In the genomic region with DNA sequence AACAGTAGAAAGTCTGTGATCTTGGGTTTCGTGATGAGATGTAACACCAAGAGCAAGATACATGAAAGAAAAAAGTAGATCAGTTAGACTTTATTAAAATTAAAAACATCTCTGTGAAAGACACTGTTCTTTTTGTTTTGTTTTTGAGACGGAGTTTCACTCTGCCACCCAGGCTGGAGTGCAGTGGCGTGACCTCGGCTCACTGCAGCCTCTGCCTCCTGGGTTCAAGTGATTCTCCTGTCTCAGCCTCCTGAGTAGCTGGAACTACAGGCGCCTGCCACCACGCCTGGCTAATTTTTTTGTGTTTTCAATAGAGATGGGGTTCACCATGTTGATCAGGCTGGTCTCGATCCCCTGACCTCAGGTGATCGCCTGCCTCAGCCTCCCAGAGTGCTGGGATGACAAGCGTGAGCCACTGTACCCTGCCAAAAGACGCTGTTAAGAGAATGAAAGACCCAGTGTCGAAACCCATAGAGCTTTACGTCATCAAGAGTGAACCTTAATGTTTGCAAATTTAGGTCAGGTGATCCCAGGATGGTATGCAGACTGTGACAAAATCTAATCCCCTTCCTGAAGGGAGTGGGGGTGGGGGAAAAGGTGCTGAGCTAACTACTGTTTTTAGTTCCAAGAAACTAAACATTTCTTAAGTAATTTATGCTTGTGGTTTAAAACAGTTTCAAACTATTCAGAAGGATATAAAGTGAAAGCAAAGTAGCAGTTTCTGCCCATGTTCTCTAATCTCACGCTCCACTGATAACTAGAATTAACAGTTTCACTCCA, we compare ENCODE assay signal across 1 cellular context.
TF ChIP-seq lines count a peak whose summit lies in the region.

No MANE protein-coding gene starts in this region.

TF ChIP-seq in GM12878, 131 proteins besides CTCF, POLR2A, EP300 and RAD21 (continued from another document and continues in another):
- TF ChIP-seq, protein P1, sequence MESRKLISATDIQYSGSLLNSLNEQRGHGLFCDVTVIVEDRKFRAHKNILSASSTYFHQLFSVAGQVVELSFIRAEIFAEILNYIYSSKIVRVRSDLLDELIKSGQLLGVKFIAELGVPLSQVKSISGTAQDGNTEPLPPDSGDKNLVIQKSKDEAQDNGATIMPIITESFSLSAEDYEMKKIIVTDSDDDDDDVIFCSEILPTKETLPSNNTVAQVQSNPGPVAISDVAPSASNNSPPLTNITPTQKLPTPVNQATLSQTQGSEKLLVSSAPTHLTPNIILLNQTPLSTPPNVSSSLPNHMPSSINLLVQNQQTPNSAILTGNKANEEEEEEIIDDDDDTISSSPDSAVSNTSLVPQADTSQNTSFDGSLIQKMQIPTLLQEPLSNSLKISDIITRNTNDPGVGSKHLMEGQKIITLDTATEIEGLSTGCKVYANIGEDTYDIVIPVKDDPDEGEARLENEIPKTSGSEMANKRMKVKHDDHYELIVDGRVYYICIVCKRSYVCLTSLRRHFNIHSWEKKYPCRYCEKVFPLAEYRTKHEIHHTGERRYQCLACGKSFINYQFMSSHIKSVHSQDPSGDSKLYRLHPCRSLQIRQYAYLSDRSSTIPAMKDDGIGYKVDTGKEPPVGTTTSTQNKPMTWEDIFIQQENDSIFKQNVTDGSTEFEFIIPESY (IDR thresholded peaks at IDR 0.05), result no peak
- TF ChIP-seq RB1 (IDR thresholded peaks at IDR 0.05; ENCODE audit: borderline replicate concordance), result no peak
- TF ChIP-seq, protein P2, sequence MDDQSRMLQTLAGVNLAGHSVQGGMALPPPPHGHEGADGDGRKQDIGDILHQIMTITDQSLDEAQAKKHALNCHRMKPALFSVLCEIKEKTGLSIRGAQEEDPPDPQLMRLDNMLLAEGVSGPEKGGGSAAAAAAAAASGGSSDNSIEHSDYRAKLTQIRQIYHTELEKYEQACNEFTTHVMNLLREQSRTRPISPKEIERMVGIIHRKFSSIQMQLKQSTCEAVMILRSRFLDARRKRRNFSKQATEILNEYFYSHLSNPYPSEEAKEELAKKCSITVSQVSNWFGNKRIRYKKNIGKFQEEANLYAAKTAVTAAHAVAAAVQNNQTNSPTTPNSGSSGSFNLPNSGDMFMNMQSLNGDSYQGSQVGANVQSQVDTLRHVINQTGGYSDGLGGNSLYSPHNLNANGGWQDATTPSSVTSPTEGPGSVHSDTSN (IDR thresholded peaks at IDR 0.05; ENCODE audit: insufficient replicate concordance, low read depth, low read length), result no peak
- no peak for TF ChIP-seq ZBED1 (IDR thresholded peaks at IDR 0.05; ENCODE audit: borderline replicate concordance)
- TF ChIP-seq, protein P3, sequence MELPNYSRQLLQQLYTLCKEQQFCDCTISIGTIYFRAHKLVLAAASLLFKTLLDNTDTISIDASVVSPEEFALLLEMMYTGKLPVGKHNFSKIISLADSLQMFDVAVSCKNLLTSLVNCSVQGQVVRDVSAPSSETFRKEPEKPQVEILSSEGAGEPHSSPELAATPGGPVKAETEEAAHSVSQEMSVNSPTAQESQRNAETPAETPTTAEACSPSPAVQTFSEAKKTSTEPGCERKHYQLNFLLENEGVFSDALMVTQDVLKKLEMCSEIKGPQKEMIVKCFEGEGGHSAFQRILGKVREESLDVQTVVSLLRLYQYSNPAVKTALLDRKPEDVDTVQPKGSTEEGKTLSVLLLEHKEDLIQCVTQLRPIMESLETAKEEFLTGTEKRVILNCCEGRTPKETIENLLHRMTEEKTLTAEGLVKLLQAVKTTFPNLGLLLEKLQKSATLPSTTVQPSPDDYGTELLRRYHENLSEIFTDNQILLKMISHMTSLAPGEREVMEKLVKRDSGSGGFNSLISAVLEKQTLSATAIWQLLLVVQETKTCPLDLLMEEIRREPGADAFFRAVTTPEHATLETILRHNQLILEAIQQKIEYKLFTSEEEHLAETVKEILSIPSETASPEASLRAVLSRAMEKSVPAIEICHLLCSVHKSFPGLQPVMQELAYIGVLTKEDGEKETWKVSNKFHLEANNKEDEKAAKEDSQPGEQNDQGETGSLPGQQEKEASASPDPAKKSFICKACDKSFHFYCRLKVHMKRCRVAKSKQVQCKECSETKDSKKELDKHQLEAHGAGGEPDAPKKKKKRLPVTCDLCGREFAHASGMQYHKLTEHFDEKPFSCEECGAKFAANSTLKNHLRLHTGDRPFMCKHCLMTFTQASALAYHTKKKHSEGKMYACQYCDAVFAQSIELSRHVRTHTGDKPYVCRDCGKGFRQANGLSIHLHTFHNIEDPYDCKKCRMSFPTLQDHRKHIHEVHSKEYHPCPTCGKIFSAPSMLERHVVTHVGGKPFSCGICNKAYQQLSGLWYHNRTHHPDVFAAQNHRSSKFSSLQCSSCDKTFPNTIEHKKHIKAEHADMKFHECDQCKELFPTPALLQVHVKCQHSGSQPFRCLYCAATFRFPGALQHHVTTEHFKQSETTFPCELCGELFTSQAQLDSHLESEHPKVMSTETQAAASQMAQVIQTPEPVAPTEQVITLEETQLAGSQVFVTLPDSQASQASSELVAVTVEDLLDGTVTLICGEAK (IDR thresholded peaks at IDR 0.05; ENCODE audit: borderline replicate concordance), result peak; percentile 9; the same call in 1 of the 2 replicates
- no peak for TF ChIP-seq STAT3 (IDR thresholded peaks at IDR 0.05; ENCODE audit: low read depth, low read length)
- no peak for TF ChIP-seq ESRRA (IDR thresholded peaks at IDR 0.05; ENCODE audit: low read length)
- no peak for TF ChIP-seq BCL3 (IDR thresholded peaks at IDR 0.05; ENCODE audit: borderline replicate concordance, insufficient read depth, low read depth, low read length, poor library complexity, severe bottlenecking)
- no peak for TF ChIP-seq HCFC1 (IDR thresholded peaks at IDR 0.05; ENCODE audit: low read length)
- TF ChIP-seq DPF2 (IDR thresholded peaks at IDR 0.05), result peak; percentile 64; the same call in 1 of the 2 replicates
- peak; percentile 25 for TF ChIP-seq KLF5 (IDR thresholded peaks at IDR 0.05; ENCODE audit: partially characterized antibody)
- peak; percentile 88 to 91; a peak in 3 of 4 replicates for TF ChIP-seq IKZF2 (IDR thresholded peaks at IDR 0.05)
- TF ChIP-seq BACH1 (IDR thresholded peaks at IDR 0.05; ENCODE audit: borderline replicate concordance), result peak; percentile 45; the same call in 1 of the 2 replicates
- no peak for TF ChIP-seq ZNF274 (IDR thresholded peaks at IDR 0.05; ENCODE audit: insufficient read depth, insufficient read length)
- peak; percentile 62; the same call in 1 of the 2 replicates for TF ChIP-seq IRF4 (IDR thresholded peaks at IDR 0.05; ENCODE audit: low read depth, low read length)
- peak; percentile 16; the same call in 1 of the 2 replicates for TF ChIP-seq ZNF592 (IDR thresholded peaks at IDR 0.05)
- TF ChIP-seq RBBP5 (conservative IDR thresholded peaks at IDR 0.05), result no peak
- no peak for TF ChIP-seq MYB (IDR thresholded peaks at IDR 0.05; ENCODE audit: borderline replicate concordance, low read depth, low read length)
- TF ChIP-seq BHLHE40 (IDR thresholded peaks at IDR 0.05; ENCODE audit: borderline replicate concordance in 1 of 2, low read depth in 2 of 2, low read length in 1 of 2), result peak; percentile 79 to 87
- TF ChIP-seq NR2C2 (IDR thresholded peaks at IDR 0.05; ENCODE audit: borderline replicate concordance, control insufficient read depth, insufficient read length, low read depth), result no peak
- TF ChIP-seq MXI1 (IDR thresholded peaks at IDR 0.05; ENCODE audit: low read depth, low read length), result no peak
- no peak for TF ChIP-seq GATAD2B (conservative IDR thresholded peaks at IDR 0.05; ENCODE audit: low read depth)
- TF ChIP-seq MYC (IDR thresholded peaks at IDR 0.05; ENCODE audit: insufficient read depth, insufficient read length, insufficient replicate concordance, low read length, severe bottlenecking), result no peak
- TF ChIP-seq CBX3 (IDR thresholded peaks at IDR 0.05; ENCODE audit: borderline replicate concordance, low read depth), result no peak
- TF ChIP-seq SMARCA5 (IDR thresholded peaks at IDR 0.05), result peak; percentile 57
- TF ChIP-seq POLR2AphosphoS5 (IDR thresholded peaks at IDR 0.05; ENCODE audit: low read length), result 0 out of 2 replicates have a peak, but pooled peaks have one; percentile 44
- peak; percentile 89 for TF ChIP-seq ATF2 (IDR thresholded peaks at IDR 0.05; ENCODE audit: low read length)
- no peak for TF ChIP-seq SUZ12 (IDR thresholded peaks at IDR 0.05; ENCODE audit: unreplicated experiment)
- no peak for TF ChIP-seq ZNF622 (IDR thresholded peaks at IDR 0.05)
- no peak for TF ChIP-seq KAT2A (conservative IDR thresholded peaks at IDR 0.05; ENCODE audit: control insufficient read depth, low read depth, low read length)
- TF ChIP-seq ZZZ3 (IDR thresholded peaks at IDR 0.05; ENCODE audit: control insufficient read depth, insufficient read length, low read depth), result no peak
- TF ChIP-seq HDAC2 (IDR thresholded peaks at IDR 0.05), result no peak
- no peak for TF ChIP-seq IRF3 (IDR thresholded peaks at IDR 0.05)
- no peak for TF ChIP-seq E4F1 (IDR thresholded peaks at IDR 0.05; ENCODE audit: borderline replicate concordance, partially characterized antibody)
